ENCODE assay signal across 18 cellular contexts in the genomic region with DNA sequence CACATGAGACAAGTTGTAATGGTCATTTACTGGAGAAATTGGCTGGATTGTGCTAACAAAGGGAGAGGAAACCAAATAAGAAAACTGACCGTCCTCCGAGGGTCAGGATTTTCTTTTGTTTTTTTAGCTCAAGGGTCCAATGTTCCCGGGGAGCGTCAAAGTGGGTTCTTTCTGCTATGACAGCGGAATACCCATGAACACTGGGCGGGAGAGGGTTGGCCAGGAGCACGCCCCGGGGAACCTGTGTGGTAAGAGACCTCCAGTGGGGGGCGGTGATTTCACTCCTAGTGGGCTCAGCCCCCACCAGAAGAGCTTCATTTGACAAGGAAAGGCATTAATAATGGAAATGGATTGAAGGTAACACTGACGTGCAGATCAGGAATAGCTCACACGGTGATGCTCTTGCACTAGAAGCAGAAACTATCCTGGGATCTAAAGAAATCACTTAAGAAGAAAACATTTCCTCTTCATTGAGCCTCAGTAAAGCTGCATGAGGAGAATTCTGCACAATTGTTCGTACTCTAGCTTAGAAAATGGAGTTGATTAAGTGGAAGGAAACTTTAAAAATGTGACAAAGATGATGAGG.
DNase-seq lines count a peak whose midpoint lies in the region; ATAC-seq, FAIRE-seq and TF ChIP-seq lines count a peak whose summit lies in the region.
"Had no signal": no experiment of that assay in that cellular context is flagged by ENCODE, and none has a peak within 500 bp of the region (broad histone marks: within the 10 kb centered on the region; RNA-seq: fewer than 3 reads in every experiment).

No MANE protein-coding gene starts in this region.

- no peaks in the 10 kb centered on the region for H3K36me3 ChIP-seq in Panc1 (ENCODE audit: control insufficient read depth, insufficient read depth, low read length)
- no peaks in the 10 kb centered on the region for H3K36me3 ChIP-seq in MG63
- H3K36me3 ChIP-seq: lower lobe of right lung, upper lobe of left lung had no signal

- no peak overlapping the region for H3K4me3 Mint-ChIP-seq in nephron progenitor cell
- H3K4me3 Mint-ChIP-seq: natural killer cell had no signal

- H3K4me3 ChIP-seq in AG10803 (ENCODE audit: low read length) (no peak overlapping the region), Panc1 (ENCODE audit: low read depth in 2 of 2, low read length in 2 of 2) (no peak overlapping the region), epithelial cell of proximal tubule (ENCODE audit: low read depth, low read length) (no peak overlapping the region), MG63 (no peak overlapping the region)
- H3K4me3 ChIP-seq: GM12878, lower lobe of right lung, upper lobe of left lung had no signal

- intact Hi-C loops in Panc1 (cut with micrococcal nuclease; ENCODE audit: unreplicated experiment) = no loop called here

- H3K27ac Mint-ChIP-seq in nephron progenitor cell = peak overlapping the region; percentile 5
- H3K27ac Mint-ChIP-seq: natural killer cell had no signal

- in situ Hi-C loops in Panc1 (cut with HindIII; ENCODE audit: low pct_unique_long_range_greater_than_20kb, low sequenced_read_pairs) = no loop called here

- H3K27me3 Mint-ChIP-seq in nephron progenitor cell (ENCODE audit: low read depth, poor library complexity) = peaks cover 4% of the 10 kb centered on the region

- no peaks in the 10 kb centered on the region for H3K27me3 ChIP-seq in Panc1 (ENCODE audit: control insufficient read depth, insufficient read depth, low read length)
- H3K27me3 ChIP-seq in MG63 = no peaks in the 10 kb centered on the region
- H3K27me3 ChIP-seq: upper lobe of left lung had no signal

- H3K9me3 ChIP-seq in Panc1 (ENCODE audit: control insufficient read depth, insufficient read depth, low read depth, low read length) = no peaks in the 10 kb centered on the region
- no peaks in the 10 kb centered on the region for H3K9me3 ChIP-seq in MG63
- H3K9me3 ChIP-seq: lower lobe of right lung, upper lobe of left lung had no signal

- no peaks in the 10 kb centered on the region for H3K4me1 ChIP-seq in Panc1 (ENCODE audit: control insufficient read depth, insufficient read depth, low read length)
- H3K4me1 ChIP-seq: lower lobe of right lung, upper lobe of left lung had no signal

- BruUV-seq in Panc1 (replicated peaks; lab: Mats Ljungman, UMichigan) = no TSS peak

- no peak for FAIRE-seq in urothelium cell line (lab: Jason Lieb, UNC)
- FAIRE-seq: frontal cortex, GM12878 had no signal

- ATAC-seq in Panc1 (no peak), HG03108 (IDR thresholded peaks at IDR 0.05; ENCODE audit: unreplicated experiment) (no peak), GM18519 (IDR thresholded peaks at IDR 0.05; ENCODE audit: low FRiP score, unreplicated experiment) (no peak)
- ATAC-seq: GM12878, lower lobe of right lung, natural killer cell had no signal

- DNase-seq in AG10803 (ENCODE audit: low read depth) = no peak
- DNase-seq in Panc1 (ENCODE audit: low read depth, low spot score) = no peak
- DNase-seq in epithelial cell of proximal tubule (ENCODE audit: low read depth) = no peak
- DNase-seq in nephron progenitor cell = no peak
- DNase-seq in urothelium cell line (ENCODE audit: low spot score) = no peak
- DNase-seq in MG63 = no peak
- DNase-seq: activated gamma-delta T cell; lower lobe of right lung; natural killer cell; Right ventricle myocardium superior; stimulated activated CD4-positive, alpha-beta T cell treated with anti-CD3 and anti-CD28 coated beads, Interleukin-4, amount 100 ng/mL, for 4 hours had no signal

- H3K27ac ChIP-seq in Panc1 (ENCODE audit: low read length) = no peak overlapping the region
- H3K27ac ChIP-seq: HL-60, KMS-11, lower lobe of right lung, upper lobe of left lung had no signal

- TF ChIP-seq CTCF in AG10803 (conservative IDR thresholded peaks at IDR 0.05; ENCODE audit: low read length) (0 out of 2 replicates have a peak, but pooled peaks have one; percentile 21), Panc1 (IDR thresholded peaks at IDR 0.05) (peak; percentile 51), epithelial cell of proximal tubule (conservative IDR thresholded peaks at IDR 0.05; ENCODE audit: low read depth, low read length) (peak; percentile 17), nephron progenitor cell (IDR thresholded peaks at IDR 0.05) (no peak)

- peaks cover 21% of the 10 kb centered on the region for H3K4me1 Mint-ChIP-seq in nephron progenitor cell
- H3K4me1 Mint-ChIP-seq: natural killer cell had no signal

- CTCF ChIA-PET in Panc1 (lab: Charles Lee) = interaction anchor here (0.5 to 1.3 kb wide), 2 partner anchors 943 to 999 kb away, joined by 4 to 7 read pairs; no protein-coding TSS in a partner anchor

- no peaks in the 10 kb centered on the region for H3K9me3 Mint-ChIP-seq in nephron progenitor cell
- H3K9me3 Mint-ChIP-seq: natural killer cell had no signal

- H3K36me3 Mint-ChIP-seq in nephron progenitor cell (ENCODE audit: low read depth) = no peaks in the 10 kb centered on the region
- H3K36me3 Mint-ChIP-seq: natural killer cell had no signal

- POLR2A ChIA-PET in Panc1 (lab: Charles Lee) = interaction anchor here (0.5 kb wide), 1 partner anchor 1381 kb away, joined by 4 read pairs; no protein-coding TSS in a partner anchor
